1 cellular context compared by ENCODE assay signal in genomic region chr10:3068201-3068967, GRCh38.
TF ChIP-seq lines count a peak whose summit lies in the region.

No MANE protein-coding gene starts in this region.

TF ChIP-seq in K562, 482 proteins besides CTCF, POLR2A, EP300 and RAD21 (continued from another document and continues in another):
- TF ChIP-seq NKRF (IDR thresholded peaks at IDR 0.05; ENCODE audit: borderline replicate concordance) (peak; percentile 72), CLOCK (CRISPR knock-in tag; IDR thresholded peaks at IDR 0.05; ENCODE audit: borderline replicate concordance) (no peak), THRAP3 (IDR thresholded peaks at IDR 0.05; ENCODE audit: borderline replicate concordance) (no peak), POLR2G (IDR thresholded peaks at IDR 0.05; ENCODE audit: low read depth, low read length) (peak; percentile 80), ZBTB11 (CRISPR knock-in tag; IDR thresholded peaks at IDR 0.05) (peak in 1 of 3 experiments; percentile 76; a peak in 2 of 6 replicates), KDM2B (CRISPR knock-in tag; IDR thresholded peaks at IDR 0.05) (0 out of 2 replicates have a peak, but pooled peaks have one; percentile 64), RBBP5 (IDR thresholded peaks at IDR 0.05; ENCODE audit: borderline replicate concordance, insufficient read depth, low read length, poor library complexity, severe bottlenecking) (peak; percentile 69), MGA (IDR thresholded peaks at IDR 0.05) (peak; percentile 78), CTBP1 (IDR thresholded peaks at IDR 0.05; ENCODE audit: borderline replicate concordance) (peak; percentile 47; the same call in 1 of the 2 replicates), GATAD2B (IDR thresholded peaks at IDR 0.05; ENCODE audit: borderline replicate concordance) (no peak), TBP (optimal IDR thresholded peaks at IDR 0.05; ENCODE audit: low read depth, low read length) (no peak), HNRNPUL1 (IDR thresholded peaks at IDR 0.05; ENCODE audit: low read length) (no peak), HNRNPL (IDR thresholded peaks at IDR 0.05; ENCODE audit: low read depth, low read length) (0 out of 2 replicates have a peak, but pooled peaks have one; percentile 18), NRF1 (conservative IDR thresholded peaks at IDR 0.05 in 1 of 2, IDR thresholded peaks at IDR 0.05 in 1 of 2) (peak; percentile 64; a peak in 3 of 4 replicates), FUS (optimal IDR thresholded peaks at IDR 0.05; ENCODE audit: low read depth, low read length) (no peak), ZNF143 (CRISPR knock-in tag; IDR thresholded peaks at IDR 0.05) (no peak)
- TF ChIP-seq, protein P1, sequence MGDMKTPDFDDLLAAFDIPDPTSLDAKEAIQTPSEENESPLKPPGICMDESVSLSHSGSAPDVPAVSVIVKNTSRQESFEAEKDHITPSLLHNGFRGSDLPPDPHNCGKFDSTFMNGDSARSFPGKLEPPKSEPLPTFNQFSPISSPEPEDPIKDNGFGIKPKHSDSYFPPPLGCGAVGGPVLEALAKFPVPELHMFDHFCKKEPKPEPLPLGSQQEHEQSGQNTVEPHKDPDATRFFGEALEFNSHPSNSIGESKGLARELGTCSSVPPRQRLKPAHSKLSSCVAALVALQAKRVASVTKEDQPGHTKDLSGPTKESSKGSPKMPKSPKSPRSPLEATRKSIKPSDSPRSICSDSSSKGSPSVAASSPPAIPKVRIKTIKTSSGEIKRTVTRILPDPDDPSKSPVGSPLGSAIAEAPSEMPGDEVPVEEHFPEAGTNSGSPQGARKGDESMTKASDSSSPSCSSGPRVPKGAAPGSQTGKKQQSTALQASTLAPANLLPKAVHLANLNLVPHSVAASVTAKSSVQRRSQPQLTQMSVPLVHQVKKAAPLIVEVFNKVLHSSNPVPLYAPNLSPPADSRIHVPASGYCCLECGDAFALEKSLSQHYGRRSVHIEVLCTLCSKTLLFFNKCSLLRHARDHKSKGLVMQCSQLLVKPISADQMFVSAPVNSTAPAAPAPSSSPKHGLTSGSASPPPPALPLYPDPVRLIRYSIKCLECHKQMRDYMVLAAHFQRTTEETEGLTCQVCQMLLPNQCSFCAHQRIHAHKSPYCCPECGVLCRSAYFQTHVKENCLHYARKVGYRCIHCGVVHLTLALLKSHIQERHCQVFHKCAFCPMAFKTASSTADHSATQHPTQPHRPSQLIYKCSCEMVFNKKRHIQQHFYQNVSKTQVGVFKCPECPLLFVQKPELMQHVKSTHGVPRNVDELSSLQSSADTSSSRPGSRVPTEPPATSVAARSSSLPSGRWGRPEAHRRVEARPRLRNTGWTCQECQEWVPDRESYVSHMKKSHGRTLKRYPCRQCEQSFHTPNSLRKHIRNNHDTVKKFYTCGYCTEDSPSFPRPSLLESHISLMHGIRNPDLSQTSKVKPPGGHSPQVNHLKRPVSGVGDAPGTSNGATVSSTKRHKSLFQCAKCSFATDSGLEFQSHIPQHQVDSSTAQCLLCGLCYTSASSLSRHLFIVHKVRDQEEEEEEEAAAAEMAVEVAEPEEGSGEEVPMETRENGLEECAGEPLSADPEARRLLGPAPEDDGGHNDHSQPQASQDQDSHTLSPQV (IDR thresholded peaks at IDR 0.05): peak; percentile 65; the same call in 1 of the 2 replicates
